In the genomic region with DNA sequence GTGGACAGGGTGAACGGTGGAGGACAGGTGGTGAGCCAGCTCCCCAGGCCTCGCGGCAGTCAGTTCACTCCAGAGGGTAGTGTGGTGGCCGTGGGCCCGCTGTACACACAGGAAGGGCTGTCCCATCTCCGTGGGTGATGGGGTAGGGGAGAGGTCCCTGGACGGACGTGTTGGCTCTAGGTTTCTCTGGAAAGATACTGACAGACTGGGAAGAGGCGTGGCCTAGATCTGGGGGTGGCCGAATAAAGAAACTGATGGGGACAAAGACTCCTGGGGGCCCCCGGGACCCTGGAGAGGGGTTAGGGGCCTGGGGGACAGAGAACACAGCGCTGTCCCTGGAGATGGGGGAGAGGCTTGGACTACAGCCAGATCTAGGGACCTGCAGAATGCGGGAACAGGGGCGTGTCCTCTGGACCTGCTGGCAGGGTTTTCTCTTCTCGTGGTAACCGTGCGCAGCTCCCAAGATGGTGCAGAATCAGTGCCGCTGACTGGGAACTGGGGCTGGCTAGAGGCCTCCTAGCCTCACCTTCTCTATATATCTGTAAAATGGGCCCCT, we compare ENCODE assay signal across 8 cellular contexts. TPM values are rescaled to one million over a fixed set of nuclear protein-coding genes. Genes with fewer than 3 reads are reported as not detected.
A peak's percentile ranks its signal among the peaks of the same experiment; 100 is the strongest.
DNase-seq lines count a peak whose midpoint lies in the region; ATAC-seq and TF ChIP-seq lines count a peak whose summit lies in the region.

No MANE protein-coding gene starts in this region.

- H3K36me3 ChIP-seq in ACC112 (ENCODE audit: insufficient read depth, low read length) (no peaks in the 10 kb centered on the region), thyroid gland (peaks cover 0 to 4% of the 10 kb centered on the region in 2 donors)

- 13 to 15% methylated on average over 18 of the region's 18 CpGs for WGBS in thyroid gland, 2 donors

- H3K36me3 Mint-ChIP-seq in activated naive CD8-positive, alpha-beta T cell treated with anti-CD3 and anti-CD28 coated beads for 36 hours = no peaks in the 10 kb centered on the region

- DNase-seq in activated naive CD8-positive, alpha-beta T cell treated with anti-CD3 and anti-CD28 coated beads for 36 hours = no peak
- DNase-seq in thyroid gland (peak; percentile 32 to 72), GM10248 (ENCODE audit: extremely low spot score) (no peak)
- no peak for DNase-seq in NK-92 treated with Interleukin-12 subunit alpha and Interleukin-12 subunit beta, amount 100 ng/mL, for 24 hours (lab: John Stamatoyannopoulos, UW)

- H3K27ac Mint-ChIP-seq in activated naive CD8-positive, alpha-beta T cell treated with anti-CD3 and anti-CD28 coated beads for 36 hours = peak overlapping the region; percentile 23

- peak overlapping the region; percentile 86 for H3K4me3 ChIP-seq in ACC112 (ENCODE audit: low read depth, low read length)
- peak overlapping the region in 1 of 3 donors; percentile 30 for H3K4me3 ChIP-seq in thyroid gland (replicated peaks in 1 of 3)

- H3K27me3 Mint-ChIP-seq in activated naive CD8-positive, alpha-beta T cell treated with anti-CD3 and anti-CD28 coated beads for 36 hours = no peaks in the 10 kb centered on the region

- TF ChIP-seq CTCF in thyroid gland (IDR thresholded peaks at IDR 0.05) (peak in 2 of 6 experiments; percentile 6 to 36), GM10248 (IDR thresholded peaks at IDR 0.05; ENCODE audit: control extremely low read depth, extremely low read depth, low read depth, missing control alignments) (no peak)

- no peak for TF ChIP-seq POLR2A in thyroid gland (IDR thresholded peaks at IDR 0.05)

- H3K27ac ChIP-seq in ACC112 (ENCODE audit: low read depth, low read length) (no peak overlapping the region), layer of hippocampus (ENCODE audit: low read depth, low read length) (peak overlapping the region; percentile 57), thyroid gland (peak overlapping the region in 2 of 3 donors; percentile 27 to 50)

- no peaks in the 10 kb centered on the region for H3K9me3 Mint-ChIP-seq in activated naive CD8-positive, alpha-beta T cell treated with anti-CD3 and anti-CD28 coated beads for 36 hours

- H3K4me1 Mint-ChIP-seq in activated naive CD8-positive, alpha-beta T cell treated with anti-CD3 and anti-CD28 coated beads for 36 hours = peaks cover 9% of the 10 kb centered on the region

- ATAC-seq in HG02678 (IDR thresholded peaks at IDR 0.05; ENCODE audit: unreplicated experiment) (peak; percentile 7), GM18502 (IDR thresholded peaks at IDR 0.05; ENCODE audit: poor library complexity, unreplicated experiment) (no peak)

- peak overlapping the region; percentile 80 for H2AFZ ChIP-seq in ACC112 (ENCODE audit: low read length, unreplicated experiment)

- H3K27me3 ChIP-seq in ACC112 (ENCODE audit: insufficient read depth, low read length) (no peaks in the 10 kb centered on the region), layer of hippocampus (ENCODE audit: control insufficient read depth, insufficient read depth, low read length) (no peaks in the 10 kb centered on the region), thyroid gland (no peaks in the 10 kb centered on the region)

- H3K4me1 ChIP-seq in ACC112 (ENCODE audit: control insufficient read depth, insufficient read depth, low read length, unreplicated experiment) (no peaks in the 10 kb centered on the region), thyroid gland (peaks cover 5 to 13% of the 10 kb centered on the region in 2 donors)

- POLR2A ChIA-PET in GM10248 (lab: Yijun Ruan, JAX) = no interaction called here

- intact Hi-C loops in thyroid gland (cut with DNase I) = loop anchor here (5.0 kb wide), 1 partner anchor 154 kb away; no protein-coding TSS in a partner anchor

- H3K79me2 ChIP-seq in ACC112 (ENCODE audit: control insufficient read depth, insufficient read depth, low read length, unreplicated experiment) = no peaks in the 10 kb centered on the region

- H3K4me3 Mint-ChIP-seq in activated naive CD8-positive, alpha-beta T cell treated with anti-CD3 and anti-CD28 coated beads for 36 hours = peak overlapping the region; percentile 86

- no peaks in the 10 kb centered on the region for H3K9me3 ChIP-seq in thyroid gland

- CTCF ChIA-PET in GM10248 (lab: Yijun Ruan, JAX) = interaction anchor here (0.9 to 4.1 kb wide), 13 partner anchors 10 to 153 kb away, joined by 3 to 20 read pairs (median 5); a partner anchor contains a TSS

RNA-seq across cellular contexts. Expression of a gene that starts 4.0 kb away (rescaled TPM):
- under 1 TPM; 0.33 to 0.68 TPM for total RNA-seq in activated naive CD8-positive, alpha-beta T cell treated with anti-CD3 and anti-CD28 coated beads for 36 hours
- 1 to 10 TPM in 1 of 4 donors, under 1 TPM in 2, not detected in 1; 0.58 to 2.0 (median 0.81) TPM for total RNA-seq in thyroid gland

RNA-seq across cellular contexts. Expression of a gene that starts 7.5 kb away (rescaled TPM):
- total RNA-seq in activated naive CD8-positive, alpha-beta T cell treated with anti-CD3 and anti-CD28 coated beads for 36 hours = 10 to 100 TPM; 21.2 to 23.4 TPM
- 10 to 100 TPM in 3 of 4 donors, 1 to 10 TPM in 1; 9.1 to 44.3 (median 34.4) TPM for total RNA-seq in thyroid gland

Comparison
In these comparisons a context has a peak if more than half of its experiments do, and no peak if none do; other contexts are left out.
1. DNase-seq: peak in thyroid gland (2 of 2); none in activated naive CD8-positive, alpha-beta T cell treated with anti-CD3 and anti-CD28 coated beads for 36 hours (single experiment), NK-92 treated with Interleukin-12 subunit alpha and Interleukin-12 subunit beta, amount 100 ng/mL, for 24 hours (single experiment) and GM10248 (single experiment).